Comparison of ENCODE assay signal across 1 cellular context in the genomic region with DNA sequence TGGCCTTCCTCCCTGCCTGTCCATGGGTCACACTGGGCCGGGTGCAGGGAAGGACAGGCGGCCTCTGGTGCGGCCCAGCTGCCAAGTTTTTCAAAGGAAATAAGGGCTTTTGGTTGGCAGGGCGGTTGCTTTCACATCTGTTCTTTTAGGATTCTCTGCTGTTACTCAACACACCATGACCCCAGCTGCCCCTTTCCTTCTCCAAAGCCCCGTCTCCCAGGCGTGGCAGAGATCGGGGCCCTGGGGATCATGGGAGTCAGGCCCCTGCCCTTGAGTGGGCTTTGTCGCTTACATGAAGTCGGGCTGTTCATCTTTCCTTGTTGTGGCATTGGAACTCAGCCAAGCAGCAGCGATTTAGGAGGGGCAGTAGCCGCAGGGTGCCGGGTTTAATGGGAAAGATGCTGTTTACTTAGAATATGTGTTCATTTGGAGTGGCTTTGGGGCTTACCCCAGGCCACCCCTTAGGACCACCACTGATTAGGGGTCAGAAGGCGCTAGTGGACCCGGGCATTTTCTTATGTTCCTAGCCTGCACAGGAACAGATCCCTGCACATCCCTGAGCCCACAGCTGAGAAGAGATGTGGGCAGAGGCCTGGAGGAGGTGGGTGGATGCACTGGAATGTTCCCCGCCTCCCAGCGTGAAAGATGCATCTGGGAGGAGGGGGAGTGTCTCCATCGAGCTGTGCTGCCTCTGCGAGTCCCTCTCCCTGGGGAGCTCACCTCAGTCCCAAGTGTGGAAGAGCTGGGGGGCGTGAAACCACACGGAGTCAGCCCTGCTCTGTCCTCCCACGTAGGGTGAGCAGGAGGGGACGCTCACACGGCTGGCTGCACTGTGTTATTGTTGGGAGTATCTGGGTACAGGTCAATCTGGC.
TF ChIP-seq lines count a peak whose summit lies in the region.

No MANE protein-coding gene starts in this region.

TF ChIP-seq in WTC11, 78 proteins besides CTCF, POLR2A, EP300 and RAD21 (continued from another document):
- TF ChIP-seq, protein P1, sequence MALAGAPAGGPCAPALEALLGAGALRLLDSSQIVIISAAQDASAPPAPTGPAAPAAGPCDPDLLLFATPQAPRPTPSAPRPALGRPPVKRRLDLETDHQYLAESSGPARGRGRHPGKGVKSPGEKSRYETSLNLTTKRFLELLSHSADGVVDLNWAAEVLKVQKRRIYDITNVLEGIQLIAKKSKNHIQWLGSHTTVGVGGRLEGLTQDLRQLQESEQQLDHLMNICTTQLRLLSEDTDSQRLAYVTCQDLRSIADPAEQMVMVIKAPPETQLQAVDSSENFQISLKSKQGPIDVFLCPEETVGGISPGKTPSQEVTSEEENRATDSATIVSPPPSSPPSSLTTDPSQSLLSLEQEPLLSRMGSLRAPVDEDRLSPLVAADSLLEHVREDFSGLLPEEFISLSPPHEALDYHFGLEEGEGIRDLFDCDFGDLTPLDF (CRISPR knock-in tag; IDR thresholded peaks at IDR 0.05), result no peak
- TF ChIP-seq TEAD1 (CRISPR knock-in tag; IDR thresholded peaks at IDR 0.05) (no peak), NFYB (CRISPR knock-in tag; conservative IDR thresholded peaks at IDR 0.05; ENCODE audit: low read depth) (no peak), ZNF396 (CRISPR knock-in tag; IDR thresholded peaks at IDR 0.05; ENCODE audit: borderline replicate concordance) (no peak)
- TF ChIP-seq, protein P2, sequence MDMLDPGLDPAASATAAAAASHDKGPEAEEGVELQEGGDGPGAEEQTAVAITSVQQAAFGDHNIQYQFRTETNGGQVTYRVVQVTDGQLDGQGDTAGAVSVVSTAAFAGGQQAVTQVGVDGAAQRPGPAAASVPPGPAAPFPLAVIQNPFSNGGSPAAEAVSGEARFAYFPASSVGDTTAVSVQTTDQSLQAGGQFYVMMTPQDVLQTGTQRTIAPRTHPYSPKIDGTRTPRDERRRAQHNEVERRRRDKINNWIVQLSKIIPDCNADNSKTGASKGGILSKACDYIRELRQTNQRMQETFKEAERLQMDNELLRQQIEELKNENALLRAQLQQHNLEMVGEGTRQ (CRISPR knock-in tag; IDR thresholded peaks at IDR 0.05), result no peak
